9 cellular contexts compared by ENCODE assay signal in the genomic region with DNA sequence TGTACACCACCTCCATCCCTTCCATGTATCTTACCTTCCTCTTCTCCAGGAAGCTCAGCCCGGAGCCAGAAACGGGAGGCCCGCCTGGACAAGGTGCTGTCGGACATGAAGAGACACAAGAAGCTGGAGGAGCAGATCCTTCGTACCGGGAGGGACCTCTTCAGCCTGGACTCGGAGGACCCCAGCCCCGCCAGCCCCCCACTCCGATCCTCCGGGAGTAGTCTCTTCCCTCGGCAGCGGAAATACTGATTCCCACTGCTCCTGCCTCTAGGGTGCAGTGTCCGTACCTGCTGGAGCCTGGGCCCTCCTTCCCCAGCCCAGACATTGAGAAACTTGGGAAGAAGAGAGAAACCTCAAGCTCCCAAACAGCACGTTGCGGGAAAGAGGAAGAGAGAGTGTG. TPM values are rescaled to one million over a fixed set of nuclear protein-coding genes. Genes with fewer than 3 reads are reported as not detected.
DNase-seq lines count a peak whose midpoint lies in the region; ATAC-seq, FAIRE-seq and TF ChIP-seq lines count a peak whose summit lies in the region.
"Had no signal": no experiment of that assay in that cellular context is flagged by ENCODE, and none has a peak within 500 bp of the region (broad histone marks: within the 10 kb centered on the region; RNA-seq: fewer than 3 reads in every experiment).

No MANE protein-coding gene starts in this region.

- H3K9me3 Mint-ChIP-seq in activated CD4-positive, alpha-beta T cell treated with anti-CD3 and anti-CD28 coated beads, Interleukin-2, amount 10 ng/mL, durations not matched to agents 24 days and 14 days, result no peaks in the 10 kb centered on the region
- no peaks in the 10 kb centered on the region for H3K9me3 Mint-ChIP-seq in activated CD4-positive, alpha-beta memory T cell treated with anti-CD3 and anti-CD28 coated beads, Interleukin-2, amount 10 ng/mL, durations not matched to agents 7 days and 5 days

- peaks cover 33% of the 10 kb centered on the region for H3K36me3 Mint-ChIP-seq in activated CD4-positive, alpha-beta T cell treated with anti-CD3 and anti-CD28 coated beads, Interleukin-2, amount 10 ng/mL, durations not matched to agents 24 days and 14 days (ENCODE audit: low read depth)
- peaks cover 48% of the 10 kb centered on the region for H3K36me3 Mint-ChIP-seq in activated CD4-positive, alpha-beta memory T cell treated with anti-CD3 and anti-CD28 coated beads, Interleukin-2, amount 10 ng/mL, durations not matched to agents 7 days and 5 days (ENCODE audit: low read depth)

- peaks cover 2 to 9% of the 10 kb centered on the region in 2 donors for H3K36me3 ChIP-seq in stomach smooth muscle (ENCODE audit: control insufficient read depth in 2 of 2, insufficient read depth in 2 of 2, low read length in 2 of 2)

- H3K4me1 Mint-ChIP-seq in activated CD4-positive, alpha-beta T cell treated with anti-CD3 and anti-CD28 coated beads, Interleukin-2, amount 10 ng/mL, durations not matched to agents 24 days and 14 days, result peaks cover 57% of the 10 kb centered on the region
- H3K4me1 Mint-ChIP-seq in activated CD4-positive, alpha-beta memory T cell treated with anti-CD3 and anti-CD28 coated beads, Interleukin-2, amount 10 ng/mL, durations not matched to agents 7 days and 5 days, result peaks cover 71% of the 10 kb centered on the region

- H3K27me3 ChIP-seq in foreskin keratinocyte, result no peaks in the 10 kb centered on the region
- no peaks in the 10 kb centered on the region for H3K27me3 ChIP-seq in stomach smooth muscle (ENCODE audit: control insufficient read depth in 1 of 2, insufficient read depth in 2 of 2, low read length in 2 of 2)

- H3K27me3 Mint-ChIP-seq in activated CD4-positive, alpha-beta T cell treated with anti-CD3 and anti-CD28 coated beads, Interleukin-2, amount 10 ng/mL, durations not matched to agents 24 days and 14 days, result peaks cover 2% of the 10 kb centered on the region
- no peaks in the 10 kb centered on the region for H3K27me3 Mint-ChIP-seq in activated CD4-positive, alpha-beta memory T cell treated with anti-CD3 and anti-CD28 coated beads, Interleukin-2, amount 10 ng/mL, durations not matched to agents 7 days and 5 days

- ATAC-seq in foreskin keratinocyte, result no peak
- no peak for ATAC-seq in GM21423 (IDR thresholded peaks at IDR 0.05; ENCODE audit: unreplicated experiment)

- peak; percentile 56 for TF ChIP-seq CTCF in foreskin keratinocyte (conservative IDR thresholded peaks at IDR 0.05)

- intact Hi-C loops in activated CD4-positive, alpha-beta T cell treated with anti-CD3 and anti-CD28 coated beads, Interleukin-2, amount 10 ng/mL, durations not matched to agents 24 days and 14 days (cut with micrococcal nuclease), result loop anchor here (10.0 kb wide), 1 partner anchor 235 kb away; a partner anchor contains a TSS

- H3K4me3 Mint-ChIP-seq in activated CD4-positive, alpha-beta T cell treated with anti-CD3 and anti-CD28 coated beads, Interleukin-2, amount 10 ng/mL, durations not matched to agents 24 days and 14 days, result peak overlapping the region; percentile 99
- H3K4me3 Mint-ChIP-seq in activated CD4-positive, alpha-beta memory T cell treated with anti-CD3 and anti-CD28 coated beads, Interleukin-2, amount 10 ng/mL, durations not matched to agents 7 days and 5 days, result peak overlapping the region; percentile 98

- FAIRE-seq in GM12892 (lab: Jason Lieb, UNC), result no peak

- CTCF ChIA-PET in activated CD4-positive, alpha-beta memory T cell treated with anti-CD3 and anti-CD28 coated beads, Interleukin-2, amount 10 ng/mL, durations not matched to agents 7 days and 5 days (lab: Charles Lee), result interaction anchor here (0.5 to 8.1 kb wide), 11 partner anchors 9 to 225 kb away, joined by 3 to 86 read pairs (median 3); a partner anchor contains a TSS

- peak overlapping the region in 1 of 2 donors; percentile 91 for H3K4me3 ChIP-seq in stomach smooth muscle (ENCODE audit: low read length in 2 of 2)

- H3K27ac Mint-ChIP-seq in activated CD4-positive, alpha-beta T cell treated with anti-CD3 and anti-CD28 coated beads, Interleukin-2, amount 10 ng/mL, durations not matched to agents 24 days and 14 days, result peak overlapping the region; percentile 91
- H3K27ac Mint-ChIP-seq in activated CD4-positive, alpha-beta memory T cell treated with anti-CD3 and anti-CD28 coated beads, Interleukin-2, amount 10 ng/mL, durations not matched to agents 7 days and 5 days, result peak overlapping the region; percentile 94

- DNase-seq in activated CD4-positive, alpha-beta T cell treated with anti-CD3 and anti-CD28 coated beads, Interleukin-2, amount 10 ng/mL, durations not matched to agents 24 days and 14 days, result no peak
- DNase-seq in activated CD4-positive, alpha-beta T cell treated with anti-CD3 and anti-CD28 coated beads for 1 hour, result no peak
- DNase-seq in activated CD4-positive, alpha-beta memory T cell treated with anti-CD3 and anti-CD28 coated beads, Interleukin-2, amount 10 ng/mL, durations not matched to agents 7 days and 5 days, result no peak
- DNase-seq in foreskin keratinocyte (no peak), ecto neural progenitor cell (ENCODE audit: low spot score) (no peak), GM12892 (ENCODE audit: insufficient read length) (no peak)
- DNase-seq: NCI-H1092 treated with DMSO at 0.1 percent for 48 hours had no signal

- peak overlapping the region in 1 of 2 donors; percentile 90 for H3K9ac ChIP-seq in stomach smooth muscle (ENCODE audit: low read length in 2 of 2)

- TF ChIP-seq POLR2A in GM12892 (IDR thresholded peaks at IDR 0.05; ENCODE audit: low read depth, low read length), result no peak

- POLR2A ChIA-PET in activated CD4-positive, alpha-beta memory T cell treated with anti-CD3 and anti-CD28 coated beads, Interleukin-2, amount 10 ng/mL, durations not matched to agents 7 days and 5 days (lab: Charles Lee), result interaction anchor here (0.8 to 10.3 kb wide), 9 partner anchors 15 to 175 kb away, joined by 3 to 206 read pairs (median 6); a partner anchor contains a TSS

- peaks cover 9% of the 10 kb centered on the region for H3K4me1 ChIP-seq in foreskin keratinocyte
- H3K4me1 ChIP-seq in stomach smooth muscle (ENCODE audit: control insufficient read depth, insufficient read depth, low read length), result peaks cover 59% of the 10 kb centered on the region

- H3K9me3 ChIP-seq in stomach smooth muscle (ENCODE audit: control insufficient read depth in 2 of 2, low read length in 2 of 2), result no peaks in the 10 kb centered on the region

- H3K27ac ChIP-seq in foreskin keratinocyte (no peak overlapping the region), stomach smooth muscle (ENCODE audit: low read length) (peak overlapping the region; percentile 85)

RNA-seq across cellular contexts. Expression of a gene that starts 0.8 kb away (rescaled TPM):
- 116 and 122 TPM in 2 replicates for total RNA-seq in activated CD4-positive, alpha-beta T cell treated with anti-CD3 and anti-CD28 coated beads, Interleukin-2, amount 10 ng/mL, durations not matched to agents 24 days and 14 days
- total RNA-seq in activated CD4-positive, alpha-beta memory T cell treated with anti-CD3 and anti-CD28 coated beads, Interleukin-2, amount 10 ng/mL, durations not matched to agents 7 days and 5 days, result 100 to 1,000 TPM; 167 TPM
- total RNA-seq in foreskin keratinocyte, result 132 and 138 TPM in 2 replicates
- 111 and 123 TPM in 2 replicates for polyA plus RNA-seq in foreskin keratinocyte
- polyA plus RNA-seq in GM12892 (2012; ENCODE audit: missing spikeins), result 53.0 TPM

RNA-seq across cellular contexts. Expression of a gene that starts 3.6 kb away (rescaled TPM):
- total RNA-seq in activated CD4-positive, alpha-beta T cell treated with anti-CD3 and anti-CD28 coated beads, Interleukin-2, amount 10 ng/mL, durations not matched to agents 24 days and 14 days, result 25.8 and 27.0 TPM in 2 replicates
- total RNA-seq in activated CD4-positive, alpha-beta memory T cell treated with anti-CD3 and anti-CD28 coated beads, Interleukin-2, amount 10 ng/mL, durations not matched to agents 7 days and 5 days, result 10 to 100 TPM; 26.6 to 28.4 TPM
- total RNA-seq in foreskin keratinocyte, result 41.9 and 50.4 TPM in 2 replicates
- polyA plus RNA-seq in foreskin keratinocyte, result 51.7 and 54.6 TPM in 2 replicates
- polyA plus RNA-seq in GM12892 (2012; ENCODE audit: missing spikeins), result 8.8 TPM

RNA-seq across cellular contexts. Expression of a gene that starts 7.5 kb away (rescaled TPM):
- total RNA-seq in activated CD4-positive, alpha-beta T cell treated with anti-CD3 and anti-CD28 coated beads, Interleukin-2, amount 10 ng/mL, durations not matched to agents 24 days and 14 days, result 1.6 and 1.7 TPM in 2 replicates
- total RNA-seq in activated CD4-positive, alpha-beta memory T cell treated with anti-CD3 and anti-CD28 coated beads, Interleukin-2, amount 10 ng/mL, durations not matched to agents 7 days and 5 days, result 1 to 10 TPM in 1 of 2 experiments, under 1 TPM in 1; 0.91 to 1.0 TPM
- total RNA-seq in foreskin keratinocyte, result 0.11 and 0.51 TPM in 2 replicates
- polyA plus RNA-seq in foreskin keratinocyte, result 0.06 and 0.24 TPM in 2 replicates
- polyA plus RNA-seq in GM12892 (2012; ENCODE audit: missing spikeins), result 0.98 TPM

RNA-seq across cellular contexts. Expression of a gene that starts 13.2 kb away (rescaled TPM):
- 378 and 380 TPM in 2 replicates for total RNA-seq in activated CD4-positive, alpha-beta T cell treated with anti-CD3 and anti-CD28 coated beads, Interleukin-2, amount 10 ng/mL, durations not matched to agents 24 days and 14 days
- 100 to 1,000 TPM; 365 to 376 TPM for total RNA-seq in activated CD4-positive, alpha-beta memory T cell treated with anti-CD3 and anti-CD28 coated beads, Interleukin-2, amount 10 ng/mL, durations not matched to agents 7 days and 5 days
- 171 and 172 TPM in 2 replicates for total RNA-seq in foreskin keratinocyte
- polyA plus RNA-seq in foreskin keratinocyte, result 154 and 167 TPM in 2 replicates
- 133 TPM for polyA plus RNA-seq in GM12892 (2012; ENCODE audit: missing spikeins)

RNA-seq across cellular contexts. Expression of a gene that starts 29.0 kb away (rescaled TPM):
- 132 TPM in 2 replicates for total RNA-seq in activated CD4-positive, alpha-beta T cell treated with anti-CD3 and anti-CD28 coated beads, Interleukin-2, amount 10 ng/mL, durations not matched to agents 24 days and 14 days
- 100 to 1,000 TPM; 187 to 192 TPM for total RNA-seq in activated CD4-positive, alpha-beta memory T cell treated with anti-CD3 and anti-CD28 coated beads, Interleukin-2, amount 10 ng/mL, durations not matched to agents 7 days and 5 days
- 71.9 and 89.9 TPM in 2 replicates for total RNA-seq in foreskin keratinocyte
- 77.1 and 90.6 TPM in 2 replicates for polyA plus RNA-seq in foreskin keratinocyte
- 43.2 TPM for polyA plus RNA-seq in GM12892 (2012; ENCODE audit: missing spikeins)
